33 cellular contexts compared by ENCODE assay signal in genomic region chr2:220893411-220893810, GRCh38.
A peak's percentile ranks its signal among the peaks of the same experiment; 100 is the strongest.
DNase-seq lines count a peak whose midpoint lies in the region; ATAC-seq, FAIRE-seq and TF ChIP-seq lines count a peak whose summit lies in the region.
"Had no signal": no experiment of that assay in that cellular context is flagged by ENCODE, and none has a peak within 500 bp of the region (broad histone marks: within the 10 kb centered on the region; RNA-seq: fewer than 3 reads in every experiment).

No MANE protein-coding gene starts in this region.

- H3K27me3 ChIP-seq in GM12878 (replicated peaks in 1 of 2; ENCODE audit: control insufficient read depth in 2 of 2, insufficient read depth in 2 of 2, low read length in 1 of 2) (no peaks in the 10 kb centered on the region), mesendoderm (ENCODE audit: insufficient read depth, low read length, poor library complexity) (no peaks in the 10 kb centered on the region)
- H3K27me3 ChIP-seq: BLaER1, neutrophil, right lobe of liver, SJSA1, tibial artery, vagina had no signal

- no peak overlapping the region for H3K23ac ChIP-seq in mesendoderm (ENCODE audit: low read length)

- no TSS peak for BruUV-seq in GM12878 (replicated peaks; lab: Mats Ljungman, UMichigan)

- no peak overlapping the region for H2BK5ac ChIP-seq in mesendoderm (ENCODE audit: low read length)

- no peaks in the 10 kb centered on the region for H3K4me1 ChIP-seq in GM12878 (ENCODE audit: control insufficient read depth, insufficient read depth, low read length)
- H3K4me1 ChIP-seq in mesendoderm (ENCODE audit: control insufficient read depth, low read depth, low read length) = peaks cover 2% of the 10 kb centered on the region
- H3K4me1 ChIP-seq: BLaER1, right lobe of liver, SJSA1, tibial artery, vagina had no signal

- no peaks in the 10 kb centered on the region for H3K36me3 ChIP-seq in GM12878 (ENCODE audit: control insufficient read depth in 2 of 2, insufficient read depth in 2 of 2, low read length in 1 of 2)
- H3K36me3 ChIP-seq in mesendoderm (ENCODE audit: control insufficient read depth, insufficient read depth, low read length) = no peaks in the 10 kb centered on the region
- H3K36me3 ChIP-seq: BLaER1, neutrophil, right lobe of liver, SJSA1, tibial artery, vagina, WERI-Rb-1 had no signal

- intact Hi-C loops in GM12878 (cut with micrococcal nuclease; ENCODE audit: unreplicated experiment) = no loop called here

- peak; percentile 38 for DNase-seq in Daoy (ENCODE audit: low read depth)
- DNase-seq in M059J (ENCODE audit: low read depth) = peak; percentile 37
- DNase-seq in GM12878 (ENCODE audit: low read depth, low spot score) = no peak
- peak; percentile 78 for DNase-seq in mesendoderm
- DNase-seq: activated CD4-positive, alpha-beta T cell treated with anti-CD3 and anti-CD28 coated beads for 48 hours; activated CD8-positive, alpha-beta memory T cell treated with anti-CD3 and anti-CD28 coated beads for 24 hours; activated T-cell treated with anti-CD3 and anti-CD28 coated beads for 4 hours; caudate nucleus; DMS153; effector memory CD8-positive, alpha-beta T cell; GF-D8; head of caudate nucleus; islet precursor cell; midbrain; naive B cell; NCI-H1105; NCI-H69; right lobe of liver; stimulated activated CD4-positive, alpha-beta T cell treated with anti-CD3 and anti-CD28 coated beads, Interleukin-12 subunit alpha, Interleukin-12 subunit beta, amount 100 ng/mL, for 4 hours; stimulated activated CD4-positive, alpha-beta T cell treated with anti-CD3 and anti-CD28 coated beads, Interleukin-4, amount 100 ng/mL, for 1 hour; tibial artery; WERI-Rb-1 had no signal

- TF ChIP-seq RAD21 in GM12878 (IDR thresholded peaks at IDR 0.05; ENCODE audit: insufficient read depth, low read depth, low read length) = no peak

- no peak overlapping the region for H2BK15ac ChIP-seq in mesendoderm (replicated peaks; ENCODE audit: low read depth)

- POLR2A ChIA-PET in GM12878 (lab: Charles Lee) = no interaction called here

- no peak for FAIRE-seq in GM12878 (lab: Jason Lieb, UNC)
- FAIRE-seq: K562 had no signal

- H4K8ac ChIP-seq in mesendoderm (ENCODE audit: low read depth, low read length) = no peak overlapping the region

- no peak for TF ChIP-seq POLR2A in GM12878 (IDR thresholded peaks at IDR 0.05; ENCODE audit: low read depth, low read length)

- no peak overlapping the region for H3K56ac ChIP-seq in mesendoderm (ENCODE audit: low read length)

- no peaks in the 10 kb centered on the region for H3K9me3 ChIP-seq in GM12878 (replicated peaks; ENCODE audit: control insufficient read depth, insufficient read depth, low read length)
- H3K9me3 ChIP-seq: BLaER1, neutrophil, right lobe of liver, SJSA1, tibial artery, vagina had no signal

- in situ Hi-C loops in GM12878 (cut with MboI) = no loop called here

- CTCF ChIA-PET in GM12878 (lab: Yijun Ruan, JAX) = interaction anchor here (1.1 to 2.0 kb wide), 2 partner anchors 8 to 11 kb away, joined by 3 to 4 read pairs; no protein-coding TSS in a partner anchor

- H3K79me1 ChIP-seq in mesendoderm (ENCODE audit: low read length) = no peaks in the 10 kb centered on the region

- H3K4me2 ChIP-seq in GM12878 (ENCODE audit: control insufficient read depth, insufficient read depth) = no peak overlapping the region
- H3K4me2 ChIP-seq in mesendoderm (ENCODE audit: low read length) = no peak overlapping the region
- H3K4me2 ChIP-seq: BLaER1, GM23338 had no signal

- H4K5ac ChIP-seq in mesendoderm (ENCODE audit: low read length) = no peak overlapping the region

- RAD21 ChIA-PET in GM12878 (lab: Charles Lee; ENCODE audit: unreplicated experiment) = no interaction called here

- H3K4me3 ChIP-seq in GM12878 (no peak overlapping the region), mesendoderm (ENCODE audit: low read length) (no peak overlapping the region)
- H3K4me3 ChIP-seq: BLaER1, coronary artery, GM23338, K562, right lobe of liver, SJSA1, tibial artery, vagina had no signal

- H2AK5ac ChIP-seq in mesendoderm (ENCODE audit: low read length) = no peak overlapping the region

- WGBS in GM12878 (ENCODE audit: insufficient coverage, insufficient replicate concordance, low lambda C conversion rate, missing lambda C conversion rate) = 48% methylated on average over 2 of the region's 2 CpGs
- no CpG with 5 or more reads among the region's 2 CpGs for WGBS in mesendoderm (ENCODE audit: extremely low coverage, insufficient coverage, low lambda C conversion rate)

- no peaks in the 10 kb centered on the region for H4K20me1 ChIP-seq in GM12878 (ENCODE audit: control insufficient read depth, insufficient read depth)
- H4K20me1 ChIP-seq: BLaER1 had no signal

- H3K79me2 ChIP-seq in GM12878 (ENCODE audit: control insufficient read depth, insufficient read depth, low read length) (no peaks in the 10 kb centered on the region), mesendoderm (ENCODE audit: control insufficient read depth, insufficient read depth, low read length) (no peaks in the 10 kb centered on the region)

- no peak overlapping the region for H3K9ac ChIP-seq in GM12878 (ENCODE audit: control insufficient read depth, insufficient read depth, low read length)
- no peak overlapping the region for H3K9ac ChIP-seq in mesendoderm (ENCODE audit: low read length)
- H3K9ac ChIP-seq: BLaER1 had no signal

- ATAC-seq in GM12878 (peak; percentile 53), GM19455 (IDR thresholded peaks at IDR 0.05; ENCODE audit: unreplicated experiment) (no peak), GM19023 (IDR thresholded peaks at IDR 0.05; ENCODE audit: unreplicated experiment) (no peak), HG02938 (IDR thresholded peaks at IDR 0.05; ENCODE audit: unreplicated experiment) (no peak)
- ATAC-seq: activated naive CD4-positive, alpha-beta T cell treated with anti-CD3 and anti-CD28 coated beads, Interleukin-2, amount 50 U/mL, for 72 hours; effector memory CD8-positive, alpha-beta T cell; GM23338; K562; right lobe of liver had no signal

- SMC1A ChIA-PET in GM12878 (lab: Charles Lee; ENCODE audit: uncharacterized antibody, unreplicated experiment) = interaction anchor here (1.0 kb wide), 1 partner anchor 572 kb away, joined by 3 read pairs; no protein-coding TSS in a partner anchor

- no peak overlapping the region for H3K27ac ChIP-seq in GM12878 (ENCODE audit: control insufficient read depth, insufficient read depth)
- H3K27ac ChIP-seq in mesendoderm (ENCODE audit: low read depth, low read length) = no peak overlapping the region
- H3K27ac ChIP-seq: BLaER1, coronary artery, neutrophil, right lobe of liver, SJSA1, tibial artery, vagina, WERI-Rb-1 had no signal

- H3K4ac ChIP-seq in mesendoderm (ENCODE audit: low read depth, low read length) = no peak overlapping the region

- no peak for TF ChIP-seq EP300 in GM12878 (IDR thresholded peaks at IDR 0.05; ENCODE audit: borderline replicate concordance in 1 of 2, control insufficient read depth in 1 of 2, low read depth in 2 of 2, low read length in 2 of 2)

- no peak overlapping the region for H2AFZ ChIP-seq in GM12878 (ENCODE audit: control insufficient read depth, low read depth, low read length)
- H2AFZ ChIP-seq: GM23338 had no signal

- H2BK120ac ChIP-seq in mesendoderm (ENCODE audit: low read depth, low read length) = no peak overlapping the region

- no peak; a peak in 1 of 6 replicates for TF ChIP-seq CTCF in GM12878 (IDR thresholded peaks at IDR 0.05 in 2 of 3, conservative IDR thresholded peaks at IDR 0.05 in 1 of 3; ENCODE audit: control insufficient read depth in 2 of 3, extremely low read depth in 1 of 3, insufficient read depth in 1 of 3, low read depth in 3 of 3, low read length in 3 of 3)

- H3K18ac ChIP-seq in mesendoderm (ENCODE audit: low read length) = no peak overlapping the region

TF ChIP-seq in GM12878, 131 proteins besides CTCF, POLR2A, EP300 and RAD21 (continues in another document):
- TF ChIP-seq, protein P1, sequence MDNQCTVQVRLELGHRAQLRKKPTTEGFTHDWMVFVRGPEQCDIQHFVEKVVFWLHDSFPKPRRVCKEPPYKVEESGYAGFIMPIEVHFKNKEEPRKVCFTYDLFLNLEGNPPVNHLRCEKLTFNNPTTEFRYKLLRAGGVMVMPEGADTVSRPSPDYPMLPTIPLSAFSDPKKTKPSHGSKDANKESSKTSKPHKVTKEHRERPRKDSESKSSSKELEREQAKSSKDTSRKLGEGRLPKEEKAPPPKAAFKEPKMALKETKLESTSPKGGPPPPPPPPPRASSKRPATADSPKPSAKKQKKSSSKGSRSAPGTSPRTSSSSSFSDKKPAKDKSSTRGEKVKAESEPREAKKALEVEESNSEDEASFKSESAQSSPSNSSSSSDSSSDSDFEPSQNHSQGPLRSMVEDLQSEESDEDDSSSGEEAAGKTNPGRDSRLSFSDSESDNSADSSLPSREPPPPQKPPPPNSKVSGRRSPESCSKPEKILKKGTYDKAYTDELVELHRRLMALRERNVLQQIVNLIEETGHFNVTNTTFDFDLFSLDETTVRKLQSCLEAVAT (IDR thresholded peaks at IDR 0.05) = no peak
- no peak for TF ChIP-seq MTA2 (IDR thresholded peaks at IDR 0.05; ENCODE audit: low read depth)
- TF ChIP-seq BMI1 (IDR thresholded peaks at IDR 0.05; ENCODE audit: borderline replicate concordance) = no peak
- TF ChIP-seq CBFB (IDR thresholded peaks at IDR 0.05; ENCODE audit: low read depth) = no peak
- no peak for TF ChIP-seq SMARCA5 (IDR thresholded peaks at IDR 0.05)
- no peak for TF ChIP-seq ETV6 (conservative IDR thresholded peaks at IDR 0.05 in 1 of 2, IDR thresholded peaks at IDR 0.05 in 1 of 2; ENCODE audit: borderline replicate concordance in 1 of 2, low read depth in 1 of 2)
- no peak for TF ChIP-seq RCOR1 (conservative IDR thresholded peaks at IDR 0.05; ENCODE audit: low read depth, low read length)
- TF ChIP-seq IRF3 (IDR thresholded peaks at IDR 0.05) = no peak
- TF ChIP-seq ATF7 (IDR thresholded peaks at IDR 0.05; ENCODE audit: low read depth) = no peak
- TF ChIP-seq GABPA (IDR thresholded peaks at IDR 0.05; ENCODE audit: low read depth) = no peak
- no peak for TF ChIP-seq ZNF217 (IDR thresholded peaks at IDR 0.05)
